16 cellular contexts compared by ENCODE assay signal in the genomic region with DNA sequence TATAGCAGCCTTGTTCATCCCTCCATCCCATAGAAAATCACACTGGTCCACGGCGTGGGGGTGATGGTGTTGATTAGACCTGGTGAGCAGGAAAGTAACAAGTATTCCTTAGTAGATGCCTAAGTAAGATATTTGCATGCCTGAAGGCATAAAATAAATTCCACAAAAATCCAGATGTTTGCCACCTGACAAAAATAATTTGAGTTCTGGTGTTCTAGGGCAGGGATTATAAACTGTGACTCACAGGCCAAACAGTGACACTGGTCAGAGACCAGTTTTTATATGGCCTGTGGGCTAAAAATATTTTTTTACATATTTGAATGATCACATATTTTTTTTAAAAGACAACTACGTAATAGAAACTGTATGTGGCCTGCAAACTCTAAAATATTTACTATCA.
DNase-seq lines count a peak whose midpoint lies in the region; ATAC-seq and TF ChIP-seq lines count a peak whose summit lies in the region.
"Had no signal": no experiment of that assay in that cellular context is flagged by ENCODE, and none has a peak within 500 bp of the region (broad histone marks: within the 10 kb centered on the region; RNA-seq: fewer than 3 reads in every experiment).

No MANE protein-coding gene starts in this region.

- H3K27me3 Mint-ChIP-seq in osteocyte (ENCODE audit: unreplicated experiment): no peaks in the 10 kb centered on the region
- no peaks in the 10 kb centered on the region for H3K27me3 Mint-ChIP-seq in stimulated activated naive CD8-positive, alpha-beta T cell treated with anti-CD3 and anti-CD28 coated beads, Interleukin-15, amount 100 ng/mL, for 72 hours

- no peak for ATAC-seq in stimulated activated naive CD8-positive, alpha-beta T cell treated with anti-CD3 and anti-CD28 coated beads, Interleukin-15, amount 100 ng/mL, for 72 hours
- ATAC-seq: Panc1 had no signal

- peak overlapping the region; percentile 25 for H3K27ac Mint-ChIP-seq in osteocyte (ENCODE audit: unreplicated experiment)
- no peak overlapping the region for H3K27ac Mint-ChIP-seq in stimulated activated naive CD8-positive, alpha-beta T cell treated with anti-CD3 and anti-CD28 coated beads, Interleukin-15, amount 100 ng/mL, for 72 hours

- no peaks in the 10 kb centered on the region for H3K36me3 Mint-ChIP-seq in osteocyte (ENCODE audit: unreplicated experiment)

- DNase-seq in AG09309 (ENCODE audit: low read depth) (peak; percentile 17), GM04503 (ENCODE audit: low read depth) (peak; percentile 36), RPMI7951 (ENCODE audit: low read depth) (peak; percentile 57), osteocyte (ENCODE audit: extremely low spot score, unreplicated experiment) (no peak), SIG-M5 treated with dmso at 0.1 percent for 504 hours (lab: John Stamatoyannopoulos, UW; ENCODE audit: unreplicated experiment) (no peak), OCI-M2 (lab: John Stamatoyannopoulos, UW; ENCODE audit: unreplicated experiment) (no peak)
- no peak for DNase-seq in stimulated activated naive CD8-positive, alpha-beta T cell treated with anti-CD3 and anti-CD28 coated beads, Interleukin-15, amount 100 ng/mL, for 72 hours
- DNase-seq: Kasumi-1, MM.1S, NCI-H1092, NCI-H1436 treated with DMSO at 0.1 percent for 48 hours, NCI-H2029 treated with DMSO at 0.1 percent for 48 hours, NCI-H2171, NCI-H526 had no signal

- no peak overlapping the region for H3K4me3 Mint-ChIP-seq in osteocyte (ENCODE audit: unreplicated experiment)
- H3K4me3 Mint-ChIP-seq in stimulated activated naive CD8-positive, alpha-beta T cell treated with anti-CD3 and anti-CD28 coated beads, Interleukin-15, amount 100 ng/mL, for 72 hours: no peak overlapping the region

- no peak overlapping the region for H3K4me3 ChIP-seq in AG09309 (ENCODE audit: control insufficient read depth, low read depth, low read length)
- H3K4me3 ChIP-seq: HAP-1 had no signal

- peaks cover 17% of the 10 kb centered on the region for H3K4me1 Mint-ChIP-seq in osteocyte (ENCODE audit: unreplicated experiment)
- H3K4me1 Mint-ChIP-seq in stimulated activated naive CD8-positive, alpha-beta T cell treated with anti-CD3 and anti-CD28 coated beads, Interleukin-15, amount 100 ng/mL, for 72 hours: no peaks in the 10 kb centered on the region

- TF ChIP-seq CTCF in AG09309 (IDR thresholded peaks at IDR 0.05; ENCODE audit: control insufficient read depth, insufficient read depth, low read depth, low read length, missing control alignments) (no peak), osteocyte (IDR thresholded peaks at IDR 0.05) (no peak)

- no peaks in the 10 kb centered on the region for H3K9me3 Mint-ChIP-seq in osteocyte (ENCODE audit: unreplicated experiment)
- no peaks in the 10 kb centered on the region for H3K9me3 Mint-ChIP-seq in stimulated activated naive CD8-positive, alpha-beta T cell treated with anti-CD3 and anti-CD28 coated beads, Interleukin-15, amount 100 ng/mL, for 72 hours

Comparison
In these comparisons a context has a peak if more than half of its experiments do, and no peak if none do; other contexts are left out.
1. DNase-seq: peak in AG09309 (single experiment), GM04503 (single experiment) and RPMI7951 (single experiment); none in osteocyte (single experiment), SIG-M5 treated with dmso at 0.1 percent for 504 hours (single experiment), stimulated activated naive CD8-positive, alpha-beta T cell treated with anti-CD3 and anti-CD28 coated beads, Interleukin-15, amount 100 ng/mL, for 72 hours (0 of 2) and OCI-M2 (single experiment).